In the genomic region with DNA sequence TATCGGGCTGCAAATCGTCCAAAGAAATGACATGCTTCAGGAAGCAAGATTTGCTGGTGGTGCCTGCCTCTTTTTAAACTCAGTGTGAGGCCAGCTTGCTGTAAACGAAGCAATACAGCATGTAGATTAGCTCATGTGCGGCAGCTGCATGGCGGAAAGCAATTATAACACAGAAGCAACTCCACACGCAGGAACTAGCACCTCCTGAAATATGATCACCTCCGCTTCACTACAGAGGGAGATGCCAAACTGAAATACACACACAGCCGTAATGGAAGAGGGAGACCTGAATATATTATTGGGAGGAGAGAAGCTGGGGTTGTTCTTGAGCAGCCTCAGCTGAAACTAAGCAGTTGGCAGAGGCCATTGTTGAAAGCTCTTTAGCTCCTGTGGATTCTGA, we compare ENCODE assay signal across 22 cellular contexts.
A peak's percentile ranks its signal among the peaks of the same experiment; 100 is the strongest.
DNase-seq lines count a peak whose midpoint lies in the region; ATAC-seq and TF ChIP-seq lines count a peak whose summit lies in the region.
"Had no signal": no experiment of that assay in that cellular context is flagged by ENCODE, and none has a peak within 500 bp of the region (broad histone marks: within the 10 kb centered on the region; RNA-seq: fewer than 3 reads in every experiment).

No MANE protein-coding gene starts in this region.

- DNase-seq in DMS153 (lab: John Stamatoyannopoulos, UW) (peak; percentile 84), NCI-H187 (lab: John Stamatoyannopoulos, UW) (peak; percentile 33 to 41), NCI-H526 (lab: John Stamatoyannopoulos, UW) (peak; percentile 10 to 52), nephron progenitor cell (no peak), OCI-M2 (lab: John Stamatoyannopoulos, UW; ENCODE audit: unreplicated experiment) (no peak), kidney tubule cell (ENCODE audit: low spot score) (no peak), T-cell (no peak)
- DNase-seq: activated CD4-positive, alpha-beta T cell treated with anti-CD3 and anti-CD28 coated beads for 4 hours; activated gamma-delta T cell; amniotic stem cell; CD4-positive, CD25-positive, alpha-beta regulatory T cell; central memory CD4-positive, alpha-beta T cell; NCI-H446; PC-9; right cardiac atrium; SK-N-SH; stimulated activated naive CD4-positive, alpha-beta T cell; tibial artery had no signal

- CTCF ChIA-PET in T-cell (lab: Charles Lee) = no interaction called here

- ATAC-seq in T-cell (replicated peaks in 1 of 4) (no peak), GM18907 (IDR thresholded peaks at IDR 0.05; ENCODE audit: unreplicated experiment) (no peak)
- ATAC-seq: esophagus mucosa, left lobe of liver, right cardiac atrium had no signal

- H3K27me3 Mint-ChIP-seq in nephron progenitor cell (ENCODE audit: low read depth, poor library complexity) (no peaks in the 10 kb centered on the region), T-cell (no peaks in the 10 kb centered on the region)

- POLR2A ChIA-PET in T-cell (lab: Charles Lee) = no interaction called here

- H3K9me3 Mint-ChIP-seq in nephron progenitor cell = peaks cover 12% of the 10 kb centered on the region
- H3K9me3 Mint-ChIP-seq in T-cell = no peaks in the 10 kb centered on the region
- H3K9me3 Mint-ChIP-seq: mesothelial cell of epicardium had no signal

- no peak for TF ChIP-seq CTCF in nephron progenitor cell (IDR thresholded peaks at IDR 0.05)

- H3K36me3 Mint-ChIP-seq in nephron progenitor cell (ENCODE audit: low read depth) = peaks cover 6% of the 10 kb centered on the region
- no peaks in the 10 kb centered on the region for H3K36me3 Mint-ChIP-seq in T-cell
- H3K36me3 Mint-ChIP-seq: CD4-positive, CD25-positive, alpha-beta regulatory T cell; mesothelial cell of epicardium had no signal

- H3K4me1 Mint-ChIP-seq in nephron progenitor cell = peaks cover 50% of the 10 kb centered on the region
- no peaks in the 10 kb centered on the region for H3K4me1 Mint-ChIP-seq in T-cell
- H3K4me1 Mint-ChIP-seq: CD4-positive, CD25-positive, alpha-beta regulatory T cell had no signal

- H3K27ac Mint-ChIP-seq in nephron progenitor cell (peak overlapping the region; percentile 66), T-cell (no peak overlapping the region)
- H3K27ac Mint-ChIP-seq: CD4-positive, CD25-positive, alpha-beta regulatory T cell; mesothelial cell of epicardium had no signal

- H3K4me3 Mint-ChIP-seq in nephron progenitor cell (no peak overlapping the region), T-cell (no peak overlapping the region)
- H3K4me3 Mint-ChIP-seq: CD4-positive, CD25-positive, alpha-beta regulatory T cell; mesothelial cell of epicardium had no signal

Comparison
In these comparisons a context has a peak if more than half of its experiments do, and no peak if none do; other contexts are left out.
1. DNase-seq: peak in DMS153 (single experiment), NCI-H187 (2 of 2) and NCI-H526 (2 of 2); none in nephron progenitor cell (single experiment), OCI-M2 (single experiment), kidney tubule cell (single experiment) and T-cell (0 of 34).